Comparison of ENCODE assay signal across 29 cellular contexts in genomic region chr2:171013851-171014250, GRCh38.
"Had no signal": no experiment of that assay in that cellular context is flagged by ENCODE, and none has a peak within 500 bp of the region (broad histone marks: within the 10 kb centered on the region; RNA-seq: fewer than 3 reads in every experiment).

No MANE protein-coding gene starts in this region.

- H3K27ac ChIP-seq: KMS-11, PC-9, WERI-Rb-1 had no signal

- H3K27me3 Mint-ChIP-seq: activated CD4-positive, alpha-beta memory T cell treated with anti-CD3 and anti-CD28 coated beads for 36 hours; activated naive CD8-positive, alpha-beta T cell treated with anti-CD3 and anti-CD28 coated beads for 36 hours; brain had no signal

- H3K4me3 ChIP-seq: PC-9 had no signal

- H3K9me3 Mint-ChIP-seq: activated CD4-positive, alpha-beta memory T cell treated with anti-CD3 and anti-CD28 coated beads for 36 hours; activated naive CD8-positive, alpha-beta T cell treated with anti-CD3 and anti-CD28 coated beads for 36 hours; brain had no signal

- DNase-seq: activated CD4-positive, alpha-beta memory T cell treated with anti-CD3 and anti-CD28 coated beads for 36 hours; activated CD4-positive, alpha-beta T cell treated with anti-CD3 and anti-CD28 coated beads, Interleukin-2, amount 50 U/mL, for 1 hour; activated CD8-positive, alpha-beta memory T cell treated with anti-CD3 and anti-CD28 coated beads, Interleukin-2, amount 50 U/mL, for 48 hours; activated effector memory CD4-positive, alpha-beta T cell treated with Interleukin-2 at 50 U/mL for 16 hours; activated naive CD4-positive, alpha-beta T cell treated with anti-CD3 and anti-CD28 coated beads, Interleukin-2, amount 50 U/mL, for 16 hours; activated naive CD8-positive, alpha-beta T cell treated with anti-CD3 and anti-CD28 coated beads for 36 hours; activated T-cell treated with anti-CD3 and anti-CD28 coated beads, Interleukin-2, amount 50 U/mL, for 48 hours; anterior cingulate cortex; cerebellar nuclear complex; MM.1S; MV-4-11; NCI-H1092; NCI-H1436 treated with DMSO at 0.1 percent for 48 hours; NCI-H187; NCI-H2029 treated with DMSO at 0.1 percent for 48 hours; NCI-H2107; NCI-H2171; NCI-H510A; NCI-H748 treated with DMSO at 0.1 percent for 48 hours; PC-9; Right ventricle myocardium superior; SW 1271; T-helper 1 cell; T1000; WERI-Rb-1 had no signal

- H3K9ac ChIP-seq: KMS-11 had no signal

- FAIRE-seq: bronchial epithelial cell, RCC 7860 had no signal

- H3K4me3 Mint-ChIP-seq: activated CD4-positive, alpha-beta memory T cell treated with anti-CD3 and anti-CD28 coated beads for 36 hours; activated naive CD8-positive, alpha-beta T cell treated with anti-CD3 and anti-CD28 coated beads for 36 hours; brain had no signal

- H3K27ac Mint-ChIP-seq: activated CD4-positive, alpha-beta memory T cell treated with anti-CD3 and anti-CD28 coated beads for 36 hours; activated naive CD8-positive, alpha-beta T cell treated with anti-CD3 and anti-CD28 coated beads for 36 hours; brain had no signal
